In genomic region chr5:157858527-157859226, GRCh38 we compare ENCODE assay signal across 1 cellular context.
TF ChIP-seq lines count a peak whose summit lies in the region.

Gene CLINT1, minus strand, starts transcription at chr5:157859145. Its CDS starts 175 bp downstream, at chr5:157858970.

TF ChIP-seq in GM23338, 12 proteins besides CTCF, POLR2A, EP300 and RAD21:
- TF ChIP-seq, protein P1, sequence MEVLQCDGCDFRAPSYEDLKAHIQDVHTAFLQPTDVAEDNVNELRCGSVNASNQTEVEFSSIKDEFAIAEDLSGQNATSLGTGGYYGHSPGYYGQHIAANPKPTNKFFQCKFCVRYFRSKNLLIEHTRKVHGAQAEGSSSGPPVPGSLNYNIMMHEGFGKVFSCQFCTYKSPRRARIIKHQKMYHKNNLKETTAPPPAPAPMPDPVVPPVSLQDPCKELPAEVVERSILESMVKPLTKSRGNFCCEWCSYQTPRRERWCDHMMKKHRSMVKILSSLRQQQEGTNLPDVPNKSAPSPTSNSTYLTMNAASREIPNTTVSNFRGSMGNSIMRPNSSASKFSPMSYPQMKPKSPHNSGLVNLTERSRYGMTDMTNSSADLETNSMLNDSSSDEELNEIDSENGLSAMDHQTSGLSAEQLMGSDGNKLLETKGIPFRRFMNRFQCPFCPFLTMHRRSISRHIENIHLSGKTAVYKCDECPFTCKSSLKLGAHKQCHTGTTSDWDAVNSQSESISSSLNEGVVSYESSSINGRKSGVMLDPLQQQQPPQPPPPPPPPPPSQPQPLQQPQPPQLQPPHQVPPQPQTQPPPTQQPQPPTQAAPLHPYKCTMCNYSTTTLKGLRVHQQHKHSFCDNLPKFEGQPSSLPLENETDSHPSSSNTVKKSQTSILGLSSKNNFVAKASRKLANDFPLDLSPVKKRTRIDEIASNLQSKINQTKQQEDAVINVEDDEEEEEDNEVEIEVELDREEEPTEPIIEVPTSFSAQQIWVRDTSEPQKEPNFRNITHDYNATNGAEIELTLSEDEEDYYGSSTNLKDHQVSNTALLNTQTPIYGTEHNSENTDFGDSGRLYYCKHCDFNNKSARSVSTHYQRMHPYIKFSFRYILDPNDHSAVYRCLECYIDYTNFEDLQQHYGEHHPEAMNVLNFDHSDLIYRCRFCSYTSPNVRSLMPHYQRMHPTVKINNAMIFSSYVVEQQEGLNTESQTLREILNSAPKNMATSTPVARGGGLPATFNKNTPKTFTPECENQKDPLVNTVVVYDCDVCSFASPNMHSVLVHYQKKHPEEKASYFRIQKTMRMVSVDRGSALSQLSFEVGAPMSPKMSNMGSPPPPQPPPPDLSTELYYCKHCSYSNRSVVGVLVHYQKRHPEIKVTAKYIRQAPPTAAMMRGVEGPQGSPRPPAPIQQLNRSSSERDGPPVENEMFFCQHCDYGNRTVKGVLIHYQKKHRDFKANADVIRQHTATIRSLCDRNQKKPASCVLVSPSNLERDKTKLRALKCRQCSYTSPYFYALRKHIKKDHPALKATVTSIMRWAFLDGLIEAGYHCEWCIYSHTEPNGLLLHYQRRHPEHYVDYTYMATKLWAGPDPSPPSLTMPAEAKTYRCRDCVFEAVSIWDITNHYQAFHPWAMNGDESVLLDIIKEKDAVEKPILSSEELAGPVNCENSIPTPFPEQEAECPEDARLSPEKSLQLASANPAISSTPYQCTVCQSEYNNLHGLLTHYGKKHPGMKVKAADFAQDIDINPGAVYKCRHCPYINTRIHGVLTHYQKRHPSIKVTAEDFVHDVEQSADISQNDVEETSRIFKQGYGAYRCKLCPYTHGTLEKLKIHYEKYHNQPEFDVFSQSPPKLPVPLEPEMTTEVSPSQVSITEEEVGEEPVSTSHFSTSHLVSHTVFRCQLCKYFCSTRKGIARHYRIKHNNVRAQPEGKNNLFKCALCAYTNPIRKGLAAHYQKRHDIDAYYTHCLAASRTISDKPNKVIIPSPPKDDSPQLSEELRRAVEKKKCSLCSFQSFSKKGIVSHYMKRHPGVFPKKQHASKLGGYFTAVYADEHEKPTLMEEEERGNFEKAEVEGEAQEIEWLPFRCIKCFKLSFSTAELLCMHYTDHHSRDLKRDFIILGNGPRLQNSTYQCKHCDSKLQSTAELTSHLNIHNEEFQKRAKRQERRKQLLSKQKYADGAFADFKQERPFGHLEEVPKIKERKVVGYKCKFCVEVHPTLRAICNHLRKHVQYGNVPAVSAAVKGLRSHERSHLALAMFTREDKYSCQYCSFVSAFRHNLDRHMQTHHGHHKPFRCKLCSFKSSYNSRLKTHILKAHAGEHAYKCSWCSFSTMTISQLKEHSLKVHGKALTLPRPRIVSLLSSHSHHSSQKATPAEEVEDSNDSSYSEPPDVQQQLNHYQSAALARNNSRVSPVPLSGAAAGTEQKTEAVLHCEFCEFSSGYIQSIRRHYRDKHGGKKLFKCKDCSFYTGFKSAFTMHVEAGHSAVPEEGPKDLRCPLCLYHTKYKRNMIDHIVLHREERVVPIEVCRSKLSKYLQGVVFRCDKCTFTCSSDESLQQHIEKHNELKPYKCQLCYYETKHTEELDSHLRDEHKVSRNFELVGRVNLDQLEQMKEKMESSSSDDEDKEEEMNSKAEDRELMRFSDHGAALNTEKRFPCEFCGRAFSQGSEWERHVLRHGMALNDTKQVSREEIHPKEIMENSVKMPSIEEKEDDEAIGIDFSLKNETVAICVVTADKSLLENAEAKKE (CRISPR knock-in tag; IDR thresholded peaks at IDR 0.05) = no peak
- no peak for TF ChIP-seq ZNF114 (CRISPR knock-in tag; IDR thresholded peaks at IDR 0.05)
- TF ChIP-seq CREB1 (CRISPR knock-in tag; IDR thresholded peaks at IDR 0.05; ENCODE audit: low read depth) = peak; percentile 92
- TF ChIP-seq POLR2AphosphoS5 (IDR thresholded peaks at IDR 0.05; ENCODE audit: low read depth) = peak; percentile 88
- no peak for TF ChIP-seq EZH2 (IDR thresholded peaks at IDR 0.05; ENCODE audit: low read depth, unreplicated experiment)
- TF ChIP-seq JUNB (IDR thresholded peaks at IDR 0.05; ENCODE audit: unreplicated experiment) = no peak
- peak; percentile 93 for TF ChIP-seq ETS1 (IDR thresholded peaks at IDR 0.05)
- no peak for TF ChIP-seq NANOG (IDR thresholded peaks at IDR 0.05; ENCODE audit: borderline replicate concordance)
- TF ChIP-seq EZH2phosphoT487 (IDR thresholded peaks at IDR 0.05; ENCODE audit: unreplicated experiment) = no peak
- TF ChIP-seq STAT1 (IDR thresholded peaks at IDR 0.05; ENCODE audit: unreplicated experiment) = no peak
- TF ChIP-seq, protein P2, sequence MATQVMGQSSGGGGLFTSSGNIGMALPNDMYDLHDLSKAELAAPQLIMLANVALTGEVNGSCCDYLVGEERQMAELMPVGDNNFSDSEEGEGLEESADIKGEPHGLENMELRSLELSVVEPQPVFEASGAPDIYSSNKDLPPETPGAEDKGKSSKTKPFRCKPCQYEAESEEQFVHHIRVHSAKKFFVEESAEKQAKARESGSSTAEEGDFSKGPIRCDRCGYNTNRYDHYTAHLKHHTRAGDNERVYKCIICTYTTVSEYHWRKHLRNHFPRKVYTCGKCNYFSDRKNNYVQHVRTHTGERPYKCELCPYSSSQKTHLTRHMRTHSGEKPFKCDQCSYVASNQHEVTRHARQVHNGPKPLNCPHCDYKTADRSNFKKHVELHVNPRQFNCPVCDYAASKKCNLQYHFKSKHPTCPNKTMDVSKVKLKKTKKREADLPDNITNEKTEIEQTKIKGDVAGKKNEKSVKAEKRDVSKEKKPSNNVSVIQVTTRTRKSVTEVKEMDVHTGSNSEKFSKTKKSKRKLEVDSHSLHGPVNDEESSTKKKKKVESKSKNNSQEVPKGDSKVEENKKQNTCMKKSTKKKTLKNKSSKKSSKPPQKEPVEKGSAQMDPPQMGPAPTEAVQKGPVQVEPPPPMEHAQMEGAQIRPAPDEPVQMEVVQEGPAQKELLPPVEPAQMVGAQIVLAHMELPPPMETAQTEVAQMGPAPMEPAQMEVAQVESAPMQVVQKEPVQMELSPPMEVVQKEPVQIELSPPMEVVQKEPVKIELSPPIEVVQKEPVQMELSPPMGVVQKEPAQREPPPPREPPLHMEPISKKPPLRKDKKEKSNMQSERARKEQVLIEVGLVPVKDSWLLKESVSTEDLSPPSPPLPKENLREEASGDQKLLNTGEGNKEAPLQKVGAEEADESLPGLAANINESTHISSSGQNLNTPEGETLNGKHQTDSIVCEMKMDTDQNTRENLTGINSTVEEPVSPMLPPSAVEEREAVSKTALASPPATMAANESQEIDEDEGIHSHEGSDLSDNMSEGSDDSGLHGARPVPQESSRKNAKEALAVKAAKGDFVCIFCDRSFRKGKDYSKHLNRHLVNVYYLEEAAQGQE (IDR thresholded peaks at IDR 0.05; ENCODE audit: unreplicated experiment) = no peak
- no peak for TF ChIP-seq ZNF331 (CRISPR knock-in tag; IDR thresholded peaks at IDR 0.05; ENCODE audit: low read depth)
